8 cellular contexts compared by ENCODE assay signal in the genomic region with DNA sequence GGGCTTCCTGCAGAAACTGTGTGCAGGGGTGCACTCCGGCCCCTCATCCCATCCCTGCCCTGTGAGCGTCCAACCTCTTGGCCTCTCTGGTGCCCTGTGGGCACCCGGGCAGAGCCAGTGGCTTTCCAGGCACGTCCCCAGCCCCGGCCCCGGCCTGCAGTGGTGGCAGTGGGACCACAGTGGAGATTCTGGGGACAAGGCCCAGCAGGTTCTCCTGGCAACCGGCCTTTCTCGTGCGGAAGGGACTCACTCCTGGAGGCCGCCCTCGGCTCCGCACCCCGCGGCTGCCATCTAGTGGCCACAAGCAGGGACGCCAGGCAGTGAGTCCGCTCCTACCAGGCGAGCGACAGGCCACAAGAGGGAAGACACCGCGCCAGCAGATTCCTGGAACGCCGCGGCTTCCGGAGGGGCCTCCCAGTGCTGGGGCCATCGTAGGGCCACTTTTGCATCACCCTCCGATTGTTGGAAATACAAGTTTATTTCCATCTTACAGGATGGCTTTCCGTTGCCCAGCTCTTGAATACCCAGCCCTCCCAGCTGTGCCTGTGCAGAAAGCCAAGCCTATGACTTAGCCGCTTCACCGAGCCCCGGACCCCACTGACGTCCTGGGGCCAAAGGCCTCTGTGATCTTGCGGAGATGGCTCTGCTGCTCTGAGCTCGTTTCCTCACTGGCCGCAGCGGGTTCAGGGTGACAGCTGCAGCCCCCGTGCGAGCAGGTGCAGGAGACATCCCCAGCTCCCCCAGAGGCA.
A peak's percentile ranks its signal among the peaks of the same experiment; 100 is the strongest.
DNase-seq lines count a peak whose midpoint lies in the region; ATAC-seq and TF ChIP-seq lines count a peak whose summit lies in the region.

No MANE protein-coding gene starts in this region.

- H3K4me1 Mint-ChIP-seq in WTC11: peaks cover 15% of the 10 kb centered on the region

- H3K4me3 ChIP-seq in AG04449 (ENCODE audit: low read depth, low read length) (no peak overlapping the region), breast epithelium (peak overlapping the region in 1 of 3 donors; percentile 19)

- no peaks in the 10 kb centered on the region for H3K4me1 ChIP-seq in breast epithelium

- H3K27me3 Mint-ChIP-seq in WTC11 (ENCODE audit: low read depth): peaks cover 6% of the 10 kb centered on the region

- peaks cover 16% of the 10 kb centered on the region for H3K36me3 Mint-ChIP-seq in WTC11

- TF ChIP-seq POLR2A in breast epithelium (IDR thresholded peaks at IDR 0.05): no peak

- intact Hi-C loops in breast epithelium (cut with DNase I; ENCODE audit: low total_unique reads): no loop called here

- ATAC-seq in WTC11 (peak; percentile 97), HG03097 (IDR thresholded peaks at IDR 0.05; ENCODE audit: low FRiP score, unreplicated experiment) (no peak)

- POLR2A ChIA-PET in AG04449 (lab: Yijun Ruan, JAX): no interaction called here
- POLR2A ChIA-PET in WTC11 (lab: Charles Lee): no interaction called here

- H3K27ac ChIP-seq in breast epithelium: no peak overlapping the region

- H3K9me3 ChIP-seq in breast epithelium: peaks cover 6 to 13% of the 10 kb centered on the region in 2 donors

- peaks cover 26% of the 10 kb centered on the region for H3K9me3 Mint-ChIP-seq in WTC11

- H3K27me3 ChIP-seq in breast epithelium: peaks cover 0 to 3% of the 10 kb centered on the region in 2 donors

- H3K4me3 Mint-ChIP-seq in WTC11: no peak overlapping the region

- no peak for DNase-seq in AG04449 (ENCODE audit: low read depth, low spot score)
- DNase-seq in GM20000 (ENCODE audit: low spot score): peak; percentile 86
- DNase-seq in NCI-H2196 treated with DMSO at 0.1 percent for 48 hours (lab: John Stamatoyannopoulos, UW; ENCODE audit: unreplicated experiment): peak; percentile 57
- peak; percentile 90 for DNase-seq in WTC11 (ENCODE audit: low spot score)
- peak; percentile 62 to 73 for DNase-seq in breast epithelium (ENCODE audit: low spot score in 2 of 2)
- DNase-seq in iris pigment epithelial cell (ENCODE audit: low read depth): peak; percentile 51
- DNase-seq in stimulated activated CD4-positive, alpha-beta T cell treated with anti-CD3 and anti-CD28 coated beads, Interleukin-12 subunit alpha, Interleukin-12 subunit beta, amount 100 ng/mL, for 48 hours (ENCODE audit: low read depth in 2 of 3, low spot score in 1 of 3): peak; percentile 42 to 61 (median 55)

- H3K27ac Mint-ChIP-seq in WTC11: no peak overlapping the region; the same call in 1 of the 2 replicates

- CTCF ChIA-PET in AG04449 (lab: Yijun Ruan, JAX): interaction anchor here (0.7 to 3.8 kb wide), 8 partner anchors 8 to 293 kb away, joined by 3 to 35 read pairs (median 3); no protein-coding TSS in a partner anchor
- CTCF ChIA-PET in WTC11 (lab: Charles Lee): interaction anchor here (0.6 to 1.8 kb wide), 17 partner anchors 12 to 332 kb away, joined by 3 to 14 read pairs (median 5); no protein-coding TSS in a partner anchor

- peak; percentile 99 for TF ChIP-seq CTCF in AG04449 (IDR thresholded peaks at IDR 0.05; ENCODE audit: insufficient read depth, low read length, missing control alignments)
- TF ChIP-seq CTCF in GM20000 (IDR thresholded peaks at IDR 0.05; ENCODE audit: extremely low read depth, missing control alignments): peak; percentile 97
- peak; percentile 92 for TF ChIP-seq CTCF in WTC11 (IDR thresholded peaks at IDR 0.05)
- TF ChIP-seq CTCF in breast epithelium (IDR thresholded peaks at IDR 0.05): peak; percentile 68 to 92 (median 92)

- peaks cover 3% of the 10 kb centered on the region for H3K36me3 ChIP-seq in breast epithelium

TF ChIP-seq in WTC11, 78 proteins besides CTCF, POLR2A, EP300 and RAD21 (continues in another document):
- TF ChIP-seq ZNF232 (CRISPR knock-in tag; IDR thresholded peaks at IDR 0.05): 0 out of 2 replicates have a peak, but pooled peaks have one; percentile 28
- no peak for TF ChIP-seq ZNF263 (CRISPR knock-in tag; IDR thresholded peaks at IDR 0.05; ENCODE audit: low read depth)
- TF ChIP-seq SOX15 (CRISPR knock-in tag; IDR thresholded peaks at IDR 0.05): no peak
- TF ChIP-seq, protein P1, sequence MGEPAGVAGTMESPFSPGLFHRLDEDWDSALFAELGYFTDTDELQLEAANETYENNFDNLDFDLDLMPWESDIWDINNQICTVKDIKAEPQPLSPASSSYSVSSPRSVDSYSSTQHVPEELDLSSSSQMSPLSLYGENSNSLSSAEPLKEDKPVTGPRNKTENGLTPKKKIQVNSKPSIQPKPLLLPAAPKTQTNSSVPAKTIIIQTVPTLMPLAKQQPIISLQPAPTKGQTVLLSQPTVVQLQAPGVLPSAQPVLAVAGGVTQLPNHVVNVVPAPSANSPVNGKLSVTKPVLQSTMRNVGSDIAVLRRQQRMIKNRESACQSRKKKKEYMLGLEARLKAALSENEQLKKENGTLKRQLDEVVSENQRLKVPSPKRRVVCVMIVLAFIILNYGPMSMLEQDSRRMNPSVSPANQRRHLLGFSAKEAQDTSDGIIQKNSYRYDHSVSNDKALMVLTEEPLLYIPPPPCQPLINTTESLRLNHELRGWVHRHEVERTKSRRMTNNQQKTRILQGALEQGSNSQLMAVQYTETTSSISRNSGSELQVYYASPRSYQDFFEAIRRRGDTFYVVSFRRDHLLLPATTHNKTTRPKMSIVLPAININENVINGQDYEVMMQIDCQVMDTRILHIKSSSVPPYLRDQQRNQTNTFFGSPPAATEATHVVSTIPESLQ (CRISPR knock-in tag; IDR thresholded peaks at IDR 0.05): no peak
- TF ChIP-seq, protein P2, sequence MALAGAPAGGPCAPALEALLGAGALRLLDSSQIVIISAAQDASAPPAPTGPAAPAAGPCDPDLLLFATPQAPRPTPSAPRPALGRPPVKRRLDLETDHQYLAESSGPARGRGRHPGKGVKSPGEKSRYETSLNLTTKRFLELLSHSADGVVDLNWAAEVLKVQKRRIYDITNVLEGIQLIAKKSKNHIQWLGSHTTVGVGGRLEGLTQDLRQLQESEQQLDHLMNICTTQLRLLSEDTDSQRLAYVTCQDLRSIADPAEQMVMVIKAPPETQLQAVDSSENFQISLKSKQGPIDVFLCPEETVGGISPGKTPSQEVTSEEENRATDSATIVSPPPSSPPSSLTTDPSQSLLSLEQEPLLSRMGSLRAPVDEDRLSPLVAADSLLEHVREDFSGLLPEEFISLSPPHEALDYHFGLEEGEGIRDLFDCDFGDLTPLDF (CRISPR knock-in tag; IDR thresholded peaks at IDR 0.05): no peak
- TF ChIP-seq RORB (CRISPR knock-in tag; IDR thresholded peaks at IDR 0.05): no peak
- TF ChIP-seq, protein P3, sequence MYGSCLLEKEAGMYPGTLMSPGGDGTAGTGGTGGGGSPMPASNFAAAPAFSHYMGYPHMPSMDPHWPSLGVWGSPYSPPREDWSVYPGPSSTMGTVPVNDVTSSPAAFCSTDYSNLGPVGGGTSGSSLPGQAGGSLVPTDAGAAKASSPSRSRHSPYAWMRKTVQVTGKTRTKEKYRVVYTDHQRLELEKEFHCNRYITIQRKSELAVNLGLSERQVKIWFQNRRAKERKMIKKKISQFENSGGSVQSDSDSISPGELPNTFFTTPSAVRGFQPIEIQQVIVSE (CRISPR knock-in tag; IDR thresholded peaks at IDR 0.05; ENCODE audit: borderline replicate concordance): no peak
- TF ChIP-seq TP53 (CRISPR knock-in tag; IDR thresholded peaks at IDR 0.05): no peak
- TF ChIP-seq, protein P4, sequence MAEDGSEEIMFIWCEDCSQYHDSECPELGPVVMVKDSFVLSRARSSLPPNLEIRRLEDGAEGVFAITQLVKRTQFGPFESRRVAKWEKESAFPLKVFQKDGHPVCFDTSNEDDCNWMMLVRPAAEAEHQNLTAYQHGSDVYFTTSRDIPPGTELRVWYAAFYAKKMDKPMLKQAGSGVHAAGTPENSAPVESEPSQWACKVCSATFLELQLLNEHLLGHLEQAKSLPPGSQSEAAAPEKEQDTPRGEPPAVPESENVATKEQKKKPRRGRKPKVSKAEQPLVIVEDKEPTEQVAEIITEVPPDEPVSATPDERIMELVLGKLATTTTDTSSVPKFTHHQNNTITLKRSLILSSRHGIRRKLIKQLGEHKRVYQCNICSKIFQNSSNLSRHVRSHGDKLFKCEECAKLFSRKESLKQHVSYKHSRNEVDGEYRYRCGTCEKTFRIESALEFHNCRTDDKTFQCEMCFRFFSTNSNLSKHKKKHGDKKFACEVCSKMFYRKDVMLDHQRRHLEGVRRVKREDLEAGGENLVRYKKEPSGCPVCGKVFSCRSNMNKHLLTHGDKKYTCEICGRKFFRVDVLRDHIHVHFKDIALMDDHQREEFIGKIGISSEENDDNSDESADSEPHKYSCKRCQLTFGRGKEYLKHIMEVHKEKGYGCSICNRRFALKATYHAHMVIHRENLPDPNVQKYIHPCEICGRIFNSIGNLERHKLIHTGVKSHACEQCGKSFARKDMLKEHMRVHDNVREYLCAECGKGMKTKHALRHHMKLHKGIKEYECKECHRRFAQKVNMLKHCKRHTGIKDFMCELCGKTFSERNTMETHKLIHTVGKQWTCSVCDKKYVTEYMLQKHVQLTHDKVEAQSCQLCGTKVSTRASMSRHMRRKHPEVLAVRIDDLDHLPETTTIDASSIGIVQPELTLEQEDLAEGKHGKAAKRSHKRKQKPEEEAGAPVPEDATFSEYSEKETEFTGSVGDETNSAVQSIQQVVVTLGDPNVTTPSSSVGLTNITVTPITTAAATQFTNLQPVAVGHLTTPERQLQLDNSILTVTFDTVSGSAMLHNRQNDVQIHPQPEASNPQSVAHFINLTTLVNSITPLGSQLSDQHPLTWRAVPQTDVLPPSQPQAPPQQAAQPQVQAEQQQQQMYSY (CRISPR knock-in tag; IDR thresholded peaks at IDR 0.05): peak; percentile 83
- TF ChIP-seq, protein P5, sequence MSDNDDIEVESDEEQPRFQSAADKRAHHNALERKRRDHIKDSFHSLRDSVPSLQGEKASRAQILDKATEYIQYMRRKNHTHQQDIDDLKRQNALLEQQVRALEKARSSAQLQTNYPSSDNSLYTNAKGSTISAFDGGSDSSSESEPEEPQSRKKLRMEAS (CRISPR knock-in tag; IDR thresholded peaks at IDR 0.05): 0 out of 2 replicates have a peak, but pooled peaks have one; percentile 20
- TF ChIP-seq, protein P6, sequence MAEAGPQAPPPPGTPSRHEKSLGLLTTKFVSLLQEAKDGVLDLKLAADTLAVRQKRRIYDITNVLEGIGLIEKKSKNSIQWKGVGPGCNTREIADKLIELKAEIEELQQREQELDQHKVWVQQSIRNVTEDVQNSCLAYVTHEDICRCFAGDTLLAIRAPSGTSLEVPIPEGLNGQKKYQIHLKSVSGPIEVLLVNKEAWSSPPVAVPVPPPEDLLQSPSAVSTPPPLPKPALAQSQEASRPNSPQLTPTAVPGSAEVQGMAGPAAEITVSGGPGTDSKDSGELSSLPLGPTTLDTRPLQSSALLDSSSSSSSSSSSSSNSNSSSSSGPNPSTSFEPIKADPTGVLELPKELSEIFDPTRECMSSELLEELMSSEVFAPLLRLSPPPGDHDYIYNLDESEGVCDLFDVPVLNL (CRISPR knock-in tag; IDR thresholded peaks at IDR 0.05; ENCODE audit: borderline replicate concordance, low read depth): no peak
